In the genomic region with DNA sequence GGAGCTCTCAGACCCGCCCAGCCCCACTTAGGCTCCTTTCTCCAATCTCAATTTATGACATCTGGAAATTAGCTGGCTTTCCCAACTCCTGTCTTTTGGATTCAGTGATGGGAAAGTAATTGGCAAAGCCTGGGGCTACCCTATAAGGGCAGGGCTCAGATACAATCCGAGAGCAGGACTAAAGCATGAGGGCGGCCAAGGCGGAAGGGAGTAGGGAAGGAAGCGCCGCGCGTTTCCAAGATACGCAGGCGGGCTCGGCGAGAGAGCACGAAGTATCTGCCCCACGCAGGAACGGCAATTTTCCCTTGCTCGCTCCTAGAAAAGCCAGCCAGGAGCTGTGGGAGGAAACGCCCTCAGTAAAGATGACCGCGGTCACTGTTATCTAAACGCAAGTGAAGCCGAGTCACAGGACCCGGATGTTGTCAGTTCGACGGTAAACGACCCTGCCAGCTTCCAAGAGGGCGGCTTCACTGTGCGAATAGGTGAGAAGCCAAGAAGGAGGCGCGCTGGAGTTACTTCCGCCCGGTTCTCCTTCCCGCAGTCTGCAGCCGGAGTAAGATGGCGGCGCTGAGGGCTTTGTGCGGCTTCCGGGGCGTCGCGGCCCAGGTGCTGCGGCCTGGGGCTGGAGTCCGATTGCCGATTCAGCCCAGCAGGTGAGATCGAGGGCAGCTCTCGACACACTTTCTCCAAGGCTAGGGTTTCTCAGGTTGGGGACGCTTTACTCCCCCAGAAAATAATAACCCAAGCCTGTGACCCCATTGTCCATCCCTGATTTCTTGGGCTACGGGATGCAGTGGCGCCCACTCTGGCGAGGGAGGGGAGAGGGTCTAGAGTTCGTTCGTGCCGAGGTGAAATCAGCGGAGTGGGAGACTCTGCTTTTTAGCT, we compare ENCODE assay signal across 8 cellular contexts. TPM values are rescaled to one million over a fixed set of nuclear protein-coding genes. Genes with fewer than 3 reads are reported as not detected.
DNase-seq lines count a peak whose midpoint lies in the region; ATAC-seq and TF ChIP-seq lines count a peak whose summit lies in the region.

A gene (plus strand): TSS at position 540 of the 885 bp plus-strand sequence. CDS start 19 bp downstream, at position 559.

- H3K36me3 ChIP-seq in breast epithelium (no peaks in the 10 kb centered on the region), skeletal muscle tissue (ENCODE audit: control insufficient read depth in 3 of 3, insufficient read depth in 3 of 3, low read length in 3 of 3) (peaks cover 14 to 34% (median 18%) of the 10 kb centered on the region in 3 donors)

- peak within 1 kb of the TSS; percentile 91 to 99 (median 99) for H3K9ac ChIP-seq in skeletal muscle tissue (ENCODE audit: low read depth in 1 of 3, low read length in 3 of 3)

- peak; percentile 87 for ATAC-seq in GM18873 (IDR thresholded peaks at IDR 0.05; ENCODE audit: low FRiP score, unreplicated experiment)
- peak; percentile 97 for ATAC-seq in HG03139 (IDR thresholded peaks at IDR 0.05; ENCODE audit: unreplicated experiment)

- H3K4me1 ChIP-seq in breast epithelium (peaks cover 24% of the 10 kb centered on the region in 2 donors), skeletal muscle tissue (ENCODE audit: control insufficient read depth in 3 of 3, insufficient read depth in 3 of 3, low read length in 3 of 3) (peaks cover 62 to 83% (median 70%) of the 10 kb centered on the region in 3 donors)

- TF ChIP-seq POLR2A in breast epithelium (IDR thresholded peaks at IDR 0.05) = peak; percentile 62

- peak; percentile 92 for DNase-seq in AG08395 (ENCODE audit: low spot score)
- DNase-seq in NCI-H2196 treated with DMSO at 0.1 percent for 48 hours (lab: John Stamatoyannopoulos, UW; ENCODE audit: unreplicated experiment) = peak; percentile 95
- peak; percentile 96 to 99 for DNase-seq in breast epithelium (ENCODE audit: low spot score in 2 of 2)

- peak; percentile 42 for TF ChIP-seq CTCF in VCaP (conservative IDR thresholded peaks at IDR 0.05)
- peak in 1 of 3 donors; percentile 9 for TF ChIP-seq CTCF in breast epithelium (IDR thresholded peaks at IDR 0.05)

- H3K9me3 ChIP-seq in breast epithelium (no peaks in the 10 kb centered on the region), iPS-18c (ENCODE audit: control insufficient read depth, insufficient read depth, low read length) (no peaks in the 10 kb centered on the region), skeletal muscle tissue (ENCODE audit: control insufficient read depth in 3 of 3, low read length in 3 of 3) (no peaks in the 10 kb centered on the region)

- intact Hi-C loops in breast epithelium (cut with DNase I; ENCODE audit: low total_unique reads) = no loop called here

- H3K27me3 ChIP-seq in breast epithelium (no peaks in the 10 kb centered on the region), skeletal muscle tissue (ENCODE audit: control insufficient read depth in 3 of 3, insufficient read depth in 3 of 3, low read length in 3 of 3) (no peaks in the 10 kb centered on the region)

- H3K4me3 ChIP-seq in breast epithelium (peak within 1 kb of the TSS; percentile 69 to 77 (median 76)), iPS-18c (ENCODE audit: insufficient read depth, low read depth, low read length) (peak within 1 kb of the TSS; percentile 93), skeletal muscle tissue (ENCODE audit: low read length in 3 of 3) (peak within 1 kb of the TSS; percentile 97 to 100 (median 99))

- H3K27ac ChIP-seq in VCaP = peak within 1 kb of the TSS; percentile 92
- H3K27ac ChIP-seq in breast epithelium = peak within 1 kb of the TSS; percentile 97 to 98
- H3K27ac ChIP-seq in skeletal muscle tissue (ENCODE audit: low read depth, low read length) = peak within 1 kb of the TSS; percentile 99

RNA-seq across cellular contexts. Expression of the gene that starts here (rescaled TPM):
- total RNA-seq in breast epithelium (100 to 1,000 TPM; 102 to 129 (median 116) TPM), skeletal muscle tissue (147 TPM)

Comparison
In these comparisons a context has a peak if more than half of its experiments do, and no peak if none do; other contexts are left out.
1. Peak in every context shown above with its lines: DNase-seq, ATAC-seq, H3K4me3 ChIP-seq and H3K27ac ChIP-seq.